ENCODE assay signal across 8 cellular contexts in the genomic region with DNA sequence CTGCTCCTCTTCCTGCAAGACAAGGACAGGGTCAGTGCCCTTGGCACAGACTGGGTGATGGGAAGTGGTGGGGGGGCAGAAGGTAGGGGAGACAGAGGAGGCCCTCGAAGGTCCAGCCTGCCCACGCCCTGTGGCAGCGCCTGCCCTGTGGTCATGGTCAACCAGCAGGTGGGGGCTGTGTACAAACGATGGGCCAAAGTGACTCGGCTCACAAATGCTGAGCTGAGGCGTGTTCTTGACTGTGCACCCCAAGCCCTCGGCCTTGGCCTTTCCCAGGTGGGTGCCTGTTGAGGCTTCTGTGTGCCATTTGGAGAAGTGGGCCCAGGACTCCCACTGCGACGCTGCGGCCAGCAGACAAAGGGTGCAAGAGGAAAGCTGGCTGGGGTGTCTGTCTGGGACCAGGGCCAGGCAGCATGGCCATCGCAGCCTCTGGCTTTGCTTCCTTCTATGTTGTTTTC. TPM values are rescaled to one million over a fixed set of nuclear protein-coding genes. Genes with fewer than 3 reads are reported as not detected.
DNase-seq lines count a peak whose midpoint lies in the region; ATAC-seq and TF ChIP-seq lines count a peak whose summit lies in the region.
"Had no signal": no experiment of that assay in that cellular context is flagged by ENCODE, and none has a peak within 500 bp of the region (broad histone marks: within the 10 kb centered on the region; RNA-seq: fewer than 3 reads in every experiment).

No MANE protein-coding gene starts in this region.

- H3K27ac ChIP-seq in HEK293 (ENCODE audit: extremely low read depth, low read depth, low read length): peak overlapping the region; percentile 66
- H3K27ac ChIP-seq in fibroblast of lung (ENCODE audit: insufficient read depth, low read length): peak overlapping the region; percentile 60

- POLR2A ChIA-PET in HEK293 (lab: Yijun Ruan, JAX): interaction anchor here (0.6 to 2.2 kb wide), 10 partner anchors 9 to 131 kb away, joined by 3 to 22 read pairs (median 9); a partner anchor contains a TSS
- POLR2A ChIA-PET in activated CD4-positive, alpha-beta memory T cell treated with anti-CD3 and anti-CD28 coated beads, Interleukin-2, amount 10 ng/mL, durations not matched to agents 7 days and 5 days (lab: Charles Lee): interaction anchor here (1.9 kb wide), 1 partner anchor 16 kb away, joined by 6 read pairs; no protein-coding TSS in a partner anchor

- H3K27me3 ChIP-seq in fibroblast of lung (ENCODE audit: control insufficient read depth, insufficient read depth, low read length): no peaks in the 10 kb centered on the region

- no peak overlapping the region for H3K9ac ChIP-seq in fibroblast of lung (ENCODE audit: insufficient read depth, low read length)

- H3K36me3 ChIP-seq in HEK293 (ENCODE audit: control insufficient read depth in 2 of 2, insufficient read depth in 1 of 2, low read length in 2 of 2): peaks cover 0 to 36% of the 10 kb centered on the region in 2 experiments; a peak in 2 of 3 replicates
- peaks cover 10% of the 10 kb centered on the region for H3K36me3 ChIP-seq in fibroblast of lung (ENCODE audit: control insufficient read depth, insufficient read depth, low read length)

- H3K4me3 ChIP-seq in HEK293 (ENCODE audit: low read depth, low read length) (no peak overlapping the region), fibroblast of lung (replicated peaks in 1 of 4; ENCODE audit: control extremely low read depth in 1 of 4, insufficient read depth in 1 of 4, low read depth in 3 of 4, low read length in 4 of 4) (no peak overlapping the region), retinal pigment epithelial cell (ENCODE audit: low read length) (no peak overlapping the region)

- DNase-seq in fibroblast of lung (ENCODE audit: low read depth in 2 of 2) (peak in 1 of 2 donors; percentile 41), retinal pigment epithelial cell (ENCODE audit: low read depth) (no peak), epidermal melanocyte (ENCODE audit: insufficient read length, low spot score) (no peak)
- DNase-seq in activated CD4-positive, alpha-beta memory T cell treated with anti-CD3 and anti-CD28 coated beads, Interleukin-2, amount 10 ng/mL, durations not matched to agents 7 days and 5 days: no peak
- DNase-seq: activated naive CD4-positive, alpha-beta T cell treated with anti-CD3 and anti-CD28 coated beads for 36 hours; DMS 273 treated with DMSO at 0.1 percent for 48 hours had no signal

- CTCF ChIA-PET in HEK293 (lab: Yijun Ruan, JAX): interaction anchor here (0.6 to 14.2 kb wide), 9 partner anchors 10 to 355 kb away, joined by 3 to 175 read pairs (median 5); a partner anchor contains a TSS
- CTCF ChIA-PET in activated CD4-positive, alpha-beta memory T cell treated with anti-CD3 and anti-CD28 coated beads, Interleukin-2, amount 10 ng/mL, durations not matched to agents 7 days and 5 days (lab: Charles Lee): no interaction called here

- H3K36me3 Mint-ChIP-seq in activated CD4-positive, alpha-beta memory T cell treated with anti-CD3 and anti-CD28 coated beads, Interleukin-2, amount 10 ng/mL, durations not matched to agents 7 days and 5 days (ENCODE audit: low read depth): no peaks in the 10 kb centered on the region

- H3K27ac Mint-ChIP-seq in activated CD4-positive, alpha-beta memory T cell treated with anti-CD3 and anti-CD28 coated beads, Interleukin-2, amount 10 ng/mL, durations not matched to agents 7 days and 5 days: no peak overlapping the region
- H3K27ac Mint-ChIP-seq: activated naive CD4-positive, alpha-beta T cell treated with anti-CD3 and anti-CD28 coated beads for 36 hours had no signal

- peaks cover 15% of the 10 kb centered on the region for H3K79me2 ChIP-seq in fibroblast of lung (ENCODE audit: control insufficient read depth, insufficient read depth, low read length)

- no peaks in the 10 kb centered on the region for H3K4me1 Mint-ChIP-seq in activated CD4-positive, alpha-beta memory T cell treated with anti-CD3 and anti-CD28 coated beads, Interleukin-2, amount 10 ng/mL, durations not matched to agents 7 days and 5 days

- H4K20me1 ChIP-seq in fibroblast of lung (ENCODE audit: control insufficient read depth, extremely low read depth, insufficient read depth, low read length): no peaks in the 10 kb centered on the region

- TF ChIP-seq CTCF in HEK293 (tag by site-specific recombination; IDR thresholded peaks at IDR 0.05) (peak; percentile 49; the same call in 1 of the 2 replicates), fibroblast of lung (conservative IDR thresholded peaks at IDR 0.05 in 1 of 2, IDR thresholded peaks at IDR 0.05 in 1 of 2; ENCODE audit: low read depth in 1 of 2, low read length in 2 of 2) (no peak), retinal pigment epithelial cell (conservative IDR thresholded peaks at IDR 0.05; ENCODE audit: low read depth, low read length) (peak; percentile 21)

- H3K9me3 ChIP-seq in HEK293 (ENCODE audit: control insufficient read depth, insufficient read depth, low read depth, low read length): no peaks in the 10 kb centered on the region
- no peaks in the 10 kb centered on the region for H3K9me3 ChIP-seq in fibroblast of lung (ENCODE audit: control insufficient read depth, insufficient read depth, low read depth, low read length)

- H3K4me3 Mint-ChIP-seq in activated CD4-positive, alpha-beta memory T cell treated with anti-CD3 and anti-CD28 coated beads, Interleukin-2, amount 10 ng/mL, durations not matched to agents 7 days and 5 days: no peak overlapping the region
- H3K4me3 Mint-ChIP-seq: activated naive CD4-positive, alpha-beta T cell treated with anti-CD3 and anti-CD28 coated beads for 36 hours had no signal

- H2AFZ ChIP-seq in fibroblast of lung (ENCODE audit: low read length): no peak overlapping the region

- H3K4me1 ChIP-seq in HEK293 (ENCODE audit: control insufficient read depth, insufficient read depth, low read length): peaks cover 11% of the 10 kb centered on the region
- peaks cover 16% of the 10 kb centered on the region for H3K4me1 ChIP-seq in fibroblast of lung (ENCODE audit: control insufficient read depth, extremely low read depth, insufficient read depth, low read length)

- no peaks in the 10 kb centered on the region for H3K9me3 Mint-ChIP-seq in activated CD4-positive, alpha-beta memory T cell treated with anti-CD3 and anti-CD28 coated beads, Interleukin-2, amount 10 ng/mL, durations not matched to agents 7 days and 5 days
- H3K9me3 Mint-ChIP-seq: activated naive CD4-positive, alpha-beta T cell treated with anti-CD3 and anti-CD28 coated beads for 36 hours had no signal

- no peaks in the 10 kb centered on the region for H3K27me3 Mint-ChIP-seq in activated CD4-positive, alpha-beta memory T cell treated with anti-CD3 and anti-CD28 coated beads, Interleukin-2, amount 10 ng/mL, durations not matched to agents 7 days and 5 days

- peak overlapping the region; percentile 65 for H3K4me2 ChIP-seq in fibroblast of lung (ENCODE audit: extremely low read depth, insufficient read depth, low read length)

- ATAC-seq in HG03457 (IDR thresholded peaks at IDR 0.05; ENCODE audit: unreplicated experiment): no peak

TF ChIP-seq in HEK293, 187 proteins besides CTCF, POLR2A, EP300 and RAD21 (continues in another document):
- TF ChIP-seq, protein P1, sequence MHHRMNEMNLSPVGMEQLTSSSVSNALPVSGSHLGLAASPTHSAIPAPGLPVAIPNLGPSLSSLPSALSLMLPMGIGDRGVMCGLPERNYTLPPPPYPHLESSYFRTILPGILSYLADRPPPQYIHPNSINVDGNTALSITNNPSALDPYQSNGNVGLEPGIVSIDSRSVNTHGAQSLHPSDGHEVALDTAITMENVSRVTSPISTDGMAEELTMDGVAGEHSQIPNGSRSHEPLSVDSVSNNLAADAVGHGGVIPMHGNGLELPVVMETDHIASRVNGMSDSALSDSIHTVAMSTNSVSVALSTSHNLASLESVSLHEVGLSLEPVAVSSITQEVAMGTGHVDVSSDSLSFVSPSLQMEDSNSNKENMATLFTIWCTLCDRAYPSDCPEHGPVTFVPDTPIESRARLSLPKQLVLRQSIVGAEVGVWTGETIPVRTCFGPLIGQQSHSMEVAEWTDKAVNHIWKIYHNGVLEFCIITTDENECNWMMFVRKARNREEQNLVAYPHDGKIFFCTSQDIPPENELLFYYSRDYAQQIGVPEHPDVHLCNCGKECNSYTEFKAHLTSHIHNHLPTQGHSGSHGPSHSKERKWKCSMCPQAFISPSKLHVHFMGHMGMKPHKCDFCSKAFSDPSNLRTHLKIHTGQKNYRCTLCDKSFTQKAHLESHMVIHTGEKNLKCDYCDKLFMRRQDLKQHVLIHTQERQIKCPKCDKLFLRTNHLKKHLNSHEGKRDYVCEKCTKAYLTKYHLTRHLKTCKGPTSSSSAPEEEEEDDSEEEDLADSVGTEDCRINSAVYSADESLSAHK (tag by site-specific recombination; IDR thresholded peaks at IDR 0.05): no peak

RNA-seq across cellular contexts. Expression of a gene that starts 22.6 kb away (rescaled TPM):
- 127 and 142 TPM in 2 replicates for total RNA-seq in fibroblast of lung
- 215 and 307 TPM in 2 replicates for polyA plus RNA-seq in fibroblast of lung
- polyA plus RNA-seq in fibroblast of lung (2012): 189 and 250 TPM in 2 replicates
- polyA minus RNA-seq in fibroblast of lung (ENCODE audit: low replicate concordance): 200 and 284 TPM in 2 replicates
- total RNA-seq in activated CD4-positive, alpha-beta memory T cell treated with anti-CD3 and anti-CD28 coated beads, Interleukin-2, amount 10 ng/mL, durations not matched to agents 7 days and 5 days: 1 to 10 TPM; 7.5 to 8.5 TPM

RNA-seq across cellular contexts. Expression of a gene that starts 38.2 kb away (rescaled TPM):
- 13.6 and 16.2 TPM in 2 replicates for total RNA-seq in fibroblast of lung
- polyA plus RNA-seq in fibroblast of lung: 16.5 and 17.7 TPM in 2 replicates
- 36.7 and 39.6 TPM in 2 replicates for polyA plus RNA-seq in fibroblast of lung (2012)
- 32.0 and 51.9 TPM in 2 replicates for polyA minus RNA-seq in fibroblast of lung (ENCODE audit: low replicate concordance)
- 10 to 100 TPM; 66.8 to 68.0 TPM for total RNA-seq in activated CD4-positive, alpha-beta memory T cell treated with anti-CD3 and anti-CD28 coated beads, Interleukin-2, amount 10 ng/mL, durations not matched to agents 7 days and 5 days

RNA-seq across cellular contexts. Expression of a gene that starts 38.4 kb away (rescaled TPM):
- 21.1 and 26.4 TPM in 2 replicates for total RNA-seq in fibroblast of lung
- 34.5 and 35.1 TPM in 2 replicates for polyA plus RNA-seq in fibroblast of lung
- 28.1 and 31.8 TPM in 2 replicates for polyA plus RNA-seq in fibroblast of lung (2012)
- polyA minus RNA-seq in fibroblast of lung (ENCODE audit: low replicate concordance): 9.5 and 15.8 TPM in 2 replicates
- 10 to 100 TPM; 43.0 to 48.0 TPM for total RNA-seq in activated CD4-positive, alpha-beta memory T cell treated with anti-CD3 and anti-CD28 coated beads, Interleukin-2, amount 10 ng/mL, durations not matched to agents 7 days and 5 days

RNA-seq across cellular contexts. Expression of a gene that starts 44.6 kb away (rescaled TPM):
- not detected in 2 replicates for total RNA-seq in fibroblast of lung
- not detected in 2 replicates for polyA plus RNA-seq in fibroblast of lung
- polyA plus RNA-seq in fibroblast of lung (2012): not detected in 2 replicates
- not detected in 2 replicates for polyA minus RNA-seq in fibroblast of lung (ENCODE audit: low replicate concordance)
- total RNA-seq in activated CD4-positive, alpha-beta memory T cell treated with anti-CD3 and anti-CD28 coated beads, Interleukin-2, amount 10 ng/mL, durations not matched to agents 7 days and 5 days: 1 to 10 TPM; 3.1 to 4.0 TPM

RNA-seq across cellular contexts. Expression of a gene that starts 48.9 kb away (rescaled TPM):
- 59.6 and 77.5 TPM in 2 replicates for total RNA-seq in fibroblast of lung
- polyA plus RNA-seq in fibroblast of lung: 203 and 238 TPM in 2 replicates
- 156 and 211 TPM in 2 replicates for polyA plus RNA-seq in fibroblast of lung (2012)
- 72.2 and 86.0 TPM in 2 replicates for polyA minus RNA-seq in fibroblast of lung (ENCODE audit: low replicate concordance)
- total RNA-seq in activated CD4-positive, alpha-beta memory T cell treated with anti-CD3 and anti-CD28 coated beads, Interleukin-2, amount 10 ng/mL, durations not matched to agents 7 days and 5 days: 100 to 1,000 TPM; 316 to 325 TPM

Comparison
In these comparisons a context has a peak if more than half of its experiments do, and no peak if none do; other contexts are left out.
1. CTCF ChIP-seq: peak in HEK293 (single experiment) and retinal pigment epithelial cell (single experiment); none in fibroblast of lung (0 of 2).
2. RNA of a gene that starts 22.6 kb away (total RNA-seq): 127 to 142 TPM in fibroblast of lung; 7.5 to 8.5 TPM in activated CD4-positive, alpha-beta memory T cell treated with anti-CD3 and anti-CD28 coated beads, Interleukin-2, amount 10 ng/mL, durations not matched to agents 7 days and 5 days; every median in the first group is over 10 times any median in the second.